ENCODE assay signal across 9 cellular contexts in genomic region chr12:14260011-14260993, GRCh38.
A peak's percentile ranks its signal among the peaks of the same experiment; 100 is the strongest.
DNase-seq lines count a peak whose midpoint lies in the region; ATAC-seq and TF ChIP-seq lines count a peak whose summit lies in the region.
"Had no signal": no experiment of that assay in that cellular context is flagged by ENCODE, and none has a peak within 500 bp of the region (broad histone marks: within the 10 kb centered on the region; RNA-seq: fewer than 3 reads in every experiment).

No MANE protein-coding gene starts in this region.

- peaks cover 32% of the 10 kb centered on the region for H3K4me1 Mint-ChIP-seq in type B pancreatic cell (ENCODE audit: unreplicated experiment)

- peak overlapping the region; percentile 68 for H3K4me3 Mint-ChIP-seq in type B pancreatic cell

- intact Hi-C loops in esophagus muscularis mucosa (cut with DNase I) = no loop called here

- H3K27me3 ChIP-seq in esophagus muscularis mucosa = no peaks in the 10 kb centered on the region

- peak overlapping the region; percentile 37 to 52 (median 38) for H3K4me3 ChIP-seq in esophagus muscularis mucosa

- peaks cover 42 to 62% (median 54%) of the 10 kb centered on the region in 4 donors for H3K4me1 ChIP-seq in esophagus muscularis mucosa

- peaks cover 33% of the 10 kb centered on the region for H3K9me3 Mint-ChIP-seq in type B pancreatic cell

- peak; percentile 30 for TF ChIP-seq EP300 in esophagus muscularis mucosa (IDR thresholded peaks at IDR 0.05)

- DNase-seq in NCI-H446 (lab: John Stamatoyannopoulos, UW) (peak; percentile 23 to 38), NCI-H446 treated with DMSO at 0.1 percent for 48 hours (lab: John Stamatoyannopoulos, UW) (no peak), RPMI7951 (ENCODE audit: low read depth) (peak; percentile 96), esophagus muscularis mucosa (ENCODE audit: extremely low spot score) (peak; percentile 96), midbrain (lab: John Stamatoyannopoulos, UW) (peak; percentile 81), type B pancreatic cell (ENCODE audit: extremely low spot score, unreplicated experiment) (peak; percentile 85)

- H3K27me3 Mint-ChIP-seq in type B pancreatic cell = peaks cover 3% of the 10 kb centered on the region

- TF ChIP-seq CTCF in esophagus muscularis mucosa (IDR thresholded peaks at IDR 0.05) = no peak
- TF ChIP-seq CTCF in type B pancreatic cell (conservative IDR thresholded peaks at IDR 0.05) = no peak

- H3K36me3 ChIP-seq in esophagus muscularis mucosa = no peaks in the 10 kb centered on the region

- H3K36me3 Mint-ChIP-seq in type B pancreatic cell = peaks cover 65% of the 10 kb centered on the region

- ATAC-seq in HG03565 (IDR thresholded peaks at IDR 0.05; ENCODE audit: unreplicated experiment) (no peak), GM18870 (IDR thresholded peaks at IDR 0.05; ENCODE audit: unreplicated experiment) (no peak)

- peak overlapping the region; percentile 82 to 87 (median 86) for H3K27ac ChIP-seq in esophagus muscularis mucosa (replicated peaks in 1 of 4)
- H3K27ac ChIP-seq: C4-2B had no signal

- peaks cover 0 to 17% (median 5%) of the 10 kb centered on the region in 4 donors for H3K9me3 ChIP-seq in esophagus muscularis mucosa

- TF ChIP-seq POLR2A in esophagus muscularis mucosa (IDR thresholded peaks at IDR 0.05; ENCODE audit: low read depth) = no peak

- H3K27ac Mint-ChIP-seq in type B pancreatic cell = peak overlapping the region; percentile 94

- 12% methylated on average over 20 of the region's 31 CpGs for WGBS in esophagus muscularis mucosa
